ENCODE assay signal across 16 cellular contexts in genomic region chr1:28050746-28051145, GRCh38. TPM values are rescaled to one million over a fixed set of nuclear protein-coding genes. Genes with fewer than 3 reads are reported as not detected.
DNase-seq lines count a peak whose midpoint lies in the region; ATAC-seq, FAIRE-seq and TF ChIP-seq lines count a peak whose summit lies in the region.
"Had no signal": no experiment of that assay in that cellular context is flagged by ENCODE, and none has a peak within 500 bp of the region (broad histone marks: within the 10 kb centered on the region; RNA-seq: fewer than 3 reads in every experiment).

No MANE protein-coding gene starts in this region.

- no peaks in the 10 kb centered on the region for H3K79me2 ChIP-seq in HepG2 (ENCODE audit: insufficient read depth, low read length)

- TF ChIP-seq CTCF in AG10803 (conservative IDR thresholded peaks at IDR 0.05; ENCODE audit: low read length): no peak
- TF ChIP-seq CTCF in HepG2 (CRISPR knock-in tag; IDR thresholded peaks at IDR 0.05): no peak

- H3K9ac ChIP-seq in adipocyte (ENCODE audit: low read length) (no peak overlapping the region), HepG2 (ENCODE audit: insufficient read depth, low read depth, low read length) (no peak overlapping the region)
- H3K9ac ChIP-seq: BLaER1 had no signal

- H3K4me3 ChIP-seq in AG10803 (ENCODE audit: low read length): no peak overlapping the region
- H3K4me3 ChIP-seq in adipocyte (ENCODE audit: low read length): no peak overlapping the region
- no peak overlapping the region for H3K4me3 ChIP-seq in HepG2 (replicated peaks in 1 of 3; ENCODE audit: insufficient read depth in 1 of 3, low read depth in 2 of 3, low read length in 3 of 3)
- H3K4me3 ChIP-seq: A549, BLaER1, GM23338 had no signal

- CTCF ChIA-PET in HepG2 (lab: Yijun Ruan, JAX; ENCODE audit: low intra/inter-chr PET ratio, low total read pairs): no interaction called here

- FAIRE-seq in HepG2 (lab: Jason Lieb, UNC): no peak
- FAIRE-seq: A549, H54, HTR-8/SVneo had no signal

- peak; percentile 14 for DNase-seq in AG10803 (ENCODE audit: low read depth)
- DNase-seq in adipocyte (ENCODE audit: low read depth): peak; percentile 64
- DNase-seq in fibroblast of peridontal ligament (ENCODE audit: extremely low read depth): peak; percentile 50
- DNase-seq in HepG2 (ENCODE audit: low spot score): no peak
- DNase-seq in DMS 273 (lab: John Stamatoyannopoulos, UW; ENCODE audit: unreplicated experiment): no peak
- DNase-seq in NOMO-1 treated with DMSO at 0.1 percent for 48 hours (lab: John Stamatoyannopoulos, UW; ENCODE audit: unreplicated experiment): no peak
- DNase-seq in SHP77 treated with DMSO at 0.1 percent for 48 hours (lab: John Stamatoyannopoulos, UW): no peak
- DNase-seq: DMS79 treated with DMSO at 0.1 percent for 48 hours, GF-D8, HCEC 1CT had no signal

- no peak for ATAC-seq in HepG2
- ATAC-seq: A549, GM23338 had no signal

- H3K36me3 ChIP-seq in adipocyte (ENCODE audit: control insufficient read depth, insufficient read depth, low read length, severe bottlenecking) (peaks cover 42% of the 10 kb centered on the region), HepG2 (replicated peaks in 1 of 2; ENCODE audit: control insufficient read depth in 1 of 2, insufficient read depth in 2 of 2, low read length in 2 of 2) (peaks cover 3 to 10% of the 10 kb centered on the region in 2 experiments; a peak in 4 of 5 replicates)

- H3K9me3 ChIP-seq in adipocyte (ENCODE audit: control insufficient read depth, low read length): no peaks in the 10 kb centered on the region
- H3K9me3 ChIP-seq in HepG2 (ENCODE audit: low read length): no peaks in the 10 kb centered on the region
- H3K9me3 ChIP-seq: A549, BLaER1 had no signal

- no peak overlapping the region for H3K4me2 ChIP-seq in HepG2 (ENCODE audit: low read depth, low read length)
- H3K4me2 ChIP-seq: A549, BLaER1, GM23338 had no signal

- intact Hi-C loops in HepG2 (cut with micrococcal nuclease; ENCODE audit: unreplicated experiment): no loop called here

- no peak for TF ChIP-seq RAD21 in HepG2 (CRISPR knock-in tag; IDR thresholded peaks at IDR 0.05)

- TF ChIP-seq EP300 in HepG2 (IDR thresholded peaks at IDR 0.05; ENCODE audit: low read depth in 2 of 2, low read length in 2 of 2): no peak
- no peak for TF ChIP-seq EP300 in HepG2 (CRISPR knock-in tag; IDR thresholded peaks at IDR 0.05; ENCODE audit: borderline replicate concordance)

- in situ Hi-C loops in HepG2 (cut with HindIII; ENCODE audit: extremely low pct_ligation_motif_present, low pct_unique_long_range_greater_than_20kb): no loop called here

- no peaks in the 10 kb centered on the region for H4K20me1 ChIP-seq in HepG2 (ENCODE audit: insufficient read depth, low read length)
- H4K20me1 ChIP-seq: BLaER1 had no signal

- H2AFZ ChIP-seq in HepG2 (ENCODE audit: low read length): no peak overlapping the region
- H2AFZ ChIP-seq: GM23338 had no signal

- no TSS peak for BruUV-seq in HepG2 (replicated peaks; lab: Mats Ljungman, UMichigan)

- TF ChIP-seq POLR2A in HepG2 (IDR thresholded peaks at IDR 0.05; ENCODE audit: insufficient read depth in 1 of 2, low read depth in 2 of 2, low read length in 2 of 2): no peak

- no peak overlapping the region for H3K27ac ChIP-seq in HepG2 (ENCODE audit: extremely low read length, insufficient read depth, low read length)
- H3K27ac ChIP-seq: 22Rv1, A549, BLaER1 had no signal

- POLR2A ChIA-PET in HepG2 (lab: Yijun Ruan, JAX): no interaction called here

- H3K4me1 ChIP-seq in adipocyte (ENCODE audit: control insufficient read depth, insufficient read depth, low read length) (peaks cover 10% of the 10 kb centered on the region), HepG2 (ENCODE audit: insufficient read depth, low read length) (no peaks in the 10 kb centered on the region)
- H3K4me1 ChIP-seq: A549, BLaER1 had no signal

- no peaks in the 10 kb centered on the region for H3K27me3 ChIP-seq in adipocyte (replicated peaks; ENCODE audit: control insufficient read depth, insufficient read depth, low read length)
- no peaks in the 10 kb centered on the region for H3K27me3 ChIP-seq in HepG2 (ENCODE audit: control insufficient read depth in 1 of 2, insufficient read depth in 2 of 2, low read length in 2 of 2)
- H3K27me3 ChIP-seq: BLaER1 had no signal

TF ChIP-seq in HepG2, 621 proteins besides CTCF, POLR2A, EP300 and RAD21:
- TF ChIP-seq CEBPB (IDR thresholded peaks at IDR 0.05; ENCODE audit: borderline replicate concordance, low read depth, low read length) (0 out of 2 replicates have a peak, but pooled peaks have one; percentile 9), ZKSCAN5 (CRISPR knock-in tag; IDR thresholded peaks at IDR 0.05) (no peak)

RNA-seq across cellular contexts. Expression of gene EYA3, which starts 37.7 kb away (rescaled TPM):
- total RNA-seq in HepG2 (2016; rRNA removed; fragmentation: Illumina TruSeq; extraction: Trizol): 19.7 and 26.3 TPM in 2 replicates
- total RNA-seq in HepG2 (2016; cell fraction: cytosol; rRNA removed; fragmentation: Illumina TruSeq; extraction: Trizol; ENCODE audit: low read depth): 9.5 and 9.6 TPM in 2 replicates
- 17.2 and 24.4 TPM in 2 replicates for total RNA-seq in HepG2 (2016; cell fraction: insoluble cytoplasmic fraction; rRNA removed; fragmentation: Illumina TruSeq; extraction: Trizol)
- total RNA-seq in HepG2 (2016; cell fraction: membrane; rRNA removed; fragmentation: Illumina TruSeq; extraction: Trizol): 7.9 and 8.4 TPM in 2 replicates
- 15.7 and 18.2 TPM in 2 replicates for total RNA-seq in HepG2 (2016; cell fraction: nucleus; rRNA removed; fragmentation: Illumina TruSeq; extraction: Trizol)
- 12.2 and 13.9 TPM in 2 replicates for polyA plus RNA-seq in HepG2 (2011; rRNA removed)
- 5.6 and 7.2 TPM in 2 replicates for polyA plus RNA-seq in HepG2 (2011; cell fraction: cytosol; rRNA removed)
- 7.5 and 7.6 TPM in 2 replicates for polyA plus RNA-seq in HepG2 (2011; cell fraction: nucleus; rRNA removed)
- 7.5 and 7.9 TPM in 2 replicates for polyA plus RNA-seq in HepG2 (2012)
- polyA plus RNA-seq in HepG2 (2016; cell fraction: cytosol; fragmentation: Illumina TruSeq; extraction: Trizol; ENCODE audit: low read depth): 0.67 and 1.0 TPM in 2 replicates
- polyA plus RNA-seq in HepG2 (2016; cell fraction: insoluble cytoplasmic fraction; fragmentation: Illumina TruSeq; extraction: Trizol; ENCODE audit: low read depth): 11.7 and 12.0 TPM in 2 replicates
- 1.4 and 1.6 TPM in 2 replicates for polyA plus RNA-seq in HepG2 (2016; cell fraction: membrane; fragmentation: Illumina TruSeq; extraction: Trizol; ENCODE audit: low read depth)
- polyA plus RNA-seq in HepG2 (2016; cell fraction: nucleus; fragmentation: Illumina TruSeq; extraction: Trizol; ENCODE audit: insufficient read depth, low read depth): 16.9 and 17.5 TPM in 2 replicates
- 26.2 and 75.0 TPM in 2 replicates for polyA minus RNA-seq in HepG2 (2011; rRNA and poly(A)+ RNA removed; ENCODE audit: low replicate concordance)
- 11.7 and 13.3 TPM in 2 replicates for polyA minus RNA-seq in HepG2 (2011; cell fraction: cytosol; rRNA and poly(A)+ RNA removed)
- polyA minus RNA-seq in HepG2 (2011; cell fraction: nucleus; rRNA and poly(A)+ RNA removed): 20.0 and 20.3 TPM in 2 replicates

Comparison
In these comparisons a context has a peak if more than half of its experiments do, and no peak if none do; other contexts are left out.
1. DNase-seq: peak in AG10803 (single experiment), adipocyte (single experiment) and fibroblast of peridontal ligament (single experiment); none in HepG2 (single experiment), DMS 273 (single experiment), NOMO-1 treated with DMSO at 0.1 percent for 48 hours (single experiment) and SHP77 treated with DMSO at 0.1 percent for 48 hours (single experiment).